14 cellular contexts compared by ENCODE assay signal in genomic region chr1:94044891-94045290, GRCh38.
DNase-seq lines count a peak whose midpoint lies in the region; ATAC-seq, FAIRE-seq and TF ChIP-seq lines count a peak whose summit lies in the region.
"Had no signal": no experiment of that assay in that cellular context is flagged by ENCODE, and none has a peak within 500 bp of the region (broad histone marks: within the 10 kb centered on the region; RNA-seq: fewer than 3 reads in every experiment).

No MANE protein-coding gene starts in this region.

- H3K4me3 ChIP-seq in breast epithelium (no peak overlapping the region), endothelial cell of umbilical vein (replicated peaks in 1 of 3; ENCODE audit: insufficient read depth in 1 of 3, low read depth in 1 of 3, low read length in 3 of 3) (no peak overlapping the region), neutrophil (ENCODE audit: low read depth in 1 of 2, low read length in 1 of 2) (no peak overlapping the region), BE2C (ENCODE audit: low read depth, low read length) (no peak overlapping the region)
- H3K4me3 ChIP-seq: testis had no signal

- intact Hi-C loops in breast epithelium (cut with DNase I; ENCODE audit: low total_unique reads): no loop called here
- intact Hi-C loops in MCF 10A (cut with micrococcal nuclease): loop anchor here (1.0 to 2.0 kb wide), 4 partner anchors 16 to 420 kb away; partner anchors contain the start of gene ARHGAP29
- intact Hi-C loops in endothelial cell of umbilical vein (cut with micrococcal nuclease): loop anchor here (1.0 to 2.0 kb wide), 6 partner anchors 16 to 291 kb away; no protein-coding TSS in a partner anchor

- no peaks in the 10 kb centered on the region for H3K79me2 ChIP-seq in endothelial cell of umbilical vein (ENCODE audit: control insufficient read depth, insufficient read depth, low read length)

- no peaks in the 10 kb centered on the region for H3K9me1 ChIP-seq in endothelial cell of umbilical vein (replicated peaks; ENCODE audit: control insufficient read depth, extremely low read depth, insufficient read depth, low read length)

- no peaks in the 10 kb centered on the region for H3K27me3 Mint-ChIP-seq in MCF 10A (ENCODE audit: insufficient read depth, unreplicated experiment)
- no peaks in the 10 kb centered on the region for H3K27me3 Mint-ChIP-seq in type B pancreatic cell
- H3K27me3 Mint-ChIP-seq in activated naive CD8-positive, alpha-beta T cell treated with anti-CD3 and anti-CD28 coated beads for 36 hours: peaks cover 31% of the 10 kb centered on the region

- H3K36me3 Mint-ChIP-seq in MCF 10A (ENCODE audit: insufficient read depth, unreplicated experiment) (no peaks in the 10 kb centered on the region), type B pancreatic cell (peaks cover 4% of the 10 kb centered on the region)
- H3K36me3 Mint-ChIP-seq in activated naive CD8-positive, alpha-beta T cell treated with anti-CD3 and anti-CD28 coated beads for 36 hours: no peaks in the 10 kb centered on the region
- H3K36me3 Mint-ChIP-seq: activated naive CD8-positive, alpha-beta T cell; CD4-positive, alpha-beta memory T cell had no signal

- TF ChIP-seq CTCF in breast epithelium (IDR thresholded peaks at IDR 0.05): no peak
- TF ChIP-seq CTCF in MCF 10A (IDR thresholded peaks at IDR 0.05; ENCODE audit: unreplicated experiment): no peak
- TF ChIP-seq CTCF in endothelial cell of umbilical vein (IDR thresholded peaks at IDR 0.05; ENCODE audit: extremely low read depth in 1 of 2, insufficient read depth in 1 of 2, low read depth in 1 of 2, low read length in 2 of 2): no peak
- TF ChIP-seq CTCF in neutrophil (IDR thresholded peaks at IDR 0.05): no peak
- TF ChIP-seq CTCF in type B pancreatic cell (conservative IDR thresholded peaks at IDR 0.05): no peak
- no peak for TF ChIP-seq CTCF in BE2C (IDR thresholded peaks at IDR 0.05; ENCODE audit: low read depth, low read length)

- no peak overlapping the region for H2AFZ ChIP-seq in endothelial cell of umbilical vein (ENCODE audit: low read depth, low read length)

- dilution Hi-C loops in endothelial cell of umbilical vein (cut with MboI; ENCODE audit: extremely low pct_ligation_motif_present, low sequenced_read_pairs): no loop called here

- TF ChIP-seq POLR2A in breast epithelium (IDR thresholded peaks at IDR 0.05): no peak
- no peak for TF ChIP-seq POLR2A in endothelial cell of umbilical vein (IDR thresholded peaks at IDR 0.05; ENCODE audit: low read depth, low read length)

- peaks cover 13% of the 10 kb centered on the region for H3K4me1 Mint-ChIP-seq in MCF 10A (ENCODE audit: insufficient read depth, unreplicated experiment)
- H3K4me1 Mint-ChIP-seq in type B pancreatic cell (ENCODE audit: unreplicated experiment): peaks cover 36% of the 10 kb centered on the region
- H3K4me1 Mint-ChIP-seq in activated naive CD8-positive, alpha-beta T cell treated with anti-CD3 and anti-CD28 coated beads for 36 hours: peaks cover 4% of the 10 kb centered on the region

- H3K36me3 ChIP-seq in breast epithelium: no peaks in the 10 kb centered on the region
- H3K36me3 ChIP-seq in endothelial cell of umbilical vein (ENCODE audit: control insufficient read depth in 2 of 2, extremely low read depth in 1 of 2, insufficient read depth in 2 of 2, low read length in 2 of 2): no peaks in the 10 kb centered on the region
- H3K36me3 ChIP-seq in neutrophil: no peaks in the 10 kb centered on the region
- no peaks in the 10 kb centered on the region for H3K36me3 ChIP-seq in BE2C

- CTCF ChIA-PET in MCF 10A (lab: Yijun Ruan, JAX) (interaction anchor here (0.6 to 19.1 kb wide), 33 partner anchors 10 to 1025 kb away, joined by 3 to 304 read pairs (median 4); partner anchors contain the start of genes ARHGAP29 and GCLM), endothelial cell of umbilical vein (lab: Charles Lee) (interaction anchor here (0.6 to 32.6 kb wide), 40 partner anchors 10 to 419 kb away, joined by 3 to 1439 read pairs (median 4); partner anchors contain the start of gene ARHGAP29)

- no peaks in the 10 kb centered on the region for H3K9me3 Mint-ChIP-seq in MCF 10A (ENCODE audit: unreplicated experiment)
- H3K9me3 Mint-ChIP-seq in type B pancreatic cell: no peaks in the 10 kb centered on the region
- no peaks in the 10 kb centered on the region for H3K9me3 Mint-ChIP-seq in activated naive CD8-positive, alpha-beta T cell treated with anti-CD3 and anti-CD28 coated beads for 36 hours
- H3K9me3 Mint-ChIP-seq: CD4-positive, alpha-beta memory T cell; T-helper 2 cell treated with Interferon-gamma antibody and Interleukin-4, amounts not matched to agents 5 μg/mL and 100 μg/mL, for 36 hours had no signal

- no peaks in the 10 kb centered on the region for H3K9me3 ChIP-seq in breast epithelium
- H3K9me3 ChIP-seq in endothelial cell of umbilical vein (replicated peaks; ENCODE audit: control insufficient read depth, insufficient read depth, low read length): no peaks in the 10 kb centered on the region
- H3K9me3 ChIP-seq in neutrophil: no peaks in the 10 kb centered on the region
- no peaks in the 10 kb centered on the region for H3K9me3 ChIP-seq in BE2C
- H3K9me3 ChIP-seq: testis had no signal

- POLR2A ChIA-PET in MCF 10A (lab: Yijun Ruan, JAX): interaction anchor here (0.8 to 1.3 kb wide), 2 partner anchors 9 to 290 kb away, joined by 3 to 7 read pairs; no protein-coding TSS in a partner anchor
- POLR2A ChIA-PET in endothelial cell of umbilical vein (lab: Charles Lee): interaction anchor here (0.6 to 2.6 kb wide), 4 partner anchors 23 to 282 kb away, joined by 3 to 8 read pairs (median 6); no protein-coding TSS in a partner anchor

- peak overlapping the region; percentile 78 to 80 for H3K27ac ChIP-seq in breast epithelium
- H3K27ac ChIP-seq in endothelial cell of umbilical vein (ENCODE audit: insufficient read depth, low read depth, low read length): peak overlapping the region; percentile 89
- H3K27ac ChIP-seq in neutrophil: peak overlapping the region; percentile 69
- H3K27ac ChIP-seq: 22Rv1 had no signal

- no peak overlapping the region for H3K4me3 Mint-ChIP-seq in MCF 10A (ENCODE audit: unreplicated experiment)
- no peak overlapping the region for H3K4me3 Mint-ChIP-seq in type B pancreatic cell
- no peak overlapping the region for H3K4me3 Mint-ChIP-seq in activated naive CD8-positive, alpha-beta T cell treated with anti-CD3 and anti-CD28 coated beads for 36 hours

- H3K9ac ChIP-seq in endothelial cell of umbilical vein (replicated peaks; ENCODE audit: extremely low read depth, insufficient read depth, low read length): peak overlapping the region; percentile 62

- H3K4me2 ChIP-seq in endothelial cell of umbilical vein (ENCODE audit: insufficient read depth, low read length): peak overlapping the region; percentile 33

- H3K4me1 ChIP-seq in breast epithelium: peaks cover 0 to 19% of the 10 kb centered on the region in 2 donors
- peaks cover 65% of the 10 kb centered on the region for H3K4me1 ChIP-seq in endothelial cell of umbilical vein (ENCODE audit: control insufficient read depth, extremely low read depth, insufficient read depth, low read length)
- H3K4me1 ChIP-seq in neutrophil (ENCODE audit: control insufficient read depth in 1 of 2, insufficient read depth in 1 of 2, low read depth in 1 of 2, low read length in 1 of 2): peaks cover 7 to 16% of the 10 kb centered on the region in 2 experiments
- H3K4me1 ChIP-seq in BE2C: no peaks in the 10 kb centered on the region; the same call in 1 of the 2 replicates

- DNase-seq in breast epithelium (ENCODE audit: low spot score in 2 of 2) (no peak), MCF 10A (ENCODE audit: unreplicated experiment) (no peak), endothelial cell of umbilical vein (ENCODE audit: low read depth, low spot score) (no peak), type B pancreatic cell (ENCODE audit: extremely low spot score, unreplicated experiment) (no peak), BE2C (no peak)
- no peak for DNase-seq in activated naive CD8-positive, alpha-beta T cell treated with anti-CD3 and anti-CD28 coated beads for 36 hours
- DNase-seq: NCI-H2081 treated with DMSO at 0.1 percent for 48 hours had no signal

- FAIRE-seq in endothelial cell of umbilical vein (lab: Jason Lieb, UNC): no peak

- no peaks in the 10 kb centered on the region for H4K20me1 ChIP-seq in endothelial cell of umbilical vein (replicated peaks; ENCODE audit: control insufficient read depth, extremely low read depth, insufficient read depth, low read length)

- H3K27me3 ChIP-seq in breast epithelium (no peaks in the 10 kb centered on the region), endothelial cell of umbilical vein (ENCODE audit: control insufficient read depth in 2 of 2, insufficient read depth in 2 of 2, low read length in 2 of 2) (no peaks in the 10 kb centered on the region), neutrophil (peaks cover 23% of the 10 kb centered on the region), BE2C (no peaks in the 10 kb centered on the region)
- H3K27me3 ChIP-seq: testis had no signal

- ATAC-seq in activated CD4-positive, CD25-positive, alpha-beta regulatory T cell treated with anti-CD3 and anti-CD28 coated beads, Interleukin-2, amount 50 U/mL, for 24 hours: no peak

- no TSS peak for BruUV-seq in MCF 10A (replicated peaks; lab: Mats Ljungman, UMichigan)
- BruUV-seq in endothelial cell of umbilical vein (replicated peaks; lab: Mats Ljungman, UMichigan): no TSS peak

- H3K27ac Mint-ChIP-seq in MCF 10A (ENCODE audit: low read depth, unreplicated experiment) (no peak overlapping the region), type B pancreatic cell (peak overlapping the region; percentile 97)
- no peak overlapping the region for H3K27ac Mint-ChIP-seq in activated naive CD8-positive, alpha-beta T cell treated with anti-CD3 and anti-CD28 coated beads for 36 hours
- H3K27ac Mint-ChIP-seq: activated naive CD8-positive, alpha-beta T cell; T-helper 2 cell treated with Interferon-gamma antibody and Interleukin-4, amounts not matched to agents 5 μg/mL and 100 μg/mL, for 36 hours had no signal

TF ChIP-seq in endothelial cell of umbilical vein, 7 proteins besides CTCF, POLR2A, EP300 and RAD21:
- no peak for TF ChIP-seq POLR2AphosphoS5 (IDR thresholded peaks at IDR 0.05; ENCODE audit: insufficient read depth, low read depth, low read length)
- TF ChIP-seq JUN (IDR thresholded peaks at IDR 0.05; ENCODE audit: borderline replicate concordance, insufficient read depth, insufficient read length, low read depth): no peak
- TF ChIP-seq MAX (IDR thresholded peaks at IDR 0.05; ENCODE audit: insufficient read depth, insufficient read length): no peak
- no peak for TF ChIP-seq GATA2 (IDR thresholded peaks at IDR 0.05; ENCODE audit: insufficient read depth, insufficient read length, low read depth, low read length)
- TF ChIP-seq MYC (IDR thresholded peaks at IDR 0.05; ENCODE audit: low read depth, low read length): no peak
- TF ChIP-seq EZH2 (IDR thresholded peaks at IDR 0.05; ENCODE audit: borderline replicate concordance, low read depth, low read length, severe bottlenecking): no peak
- TF ChIP-seq FOS (IDR thresholded peaks at IDR 0.05; ENCODE audit: borderline replicate concordance, insufficient read depth, low read length): no peak
